Comparison of ENCODE assay signal across 17 cellular contexts in the genomic region with DNA sequence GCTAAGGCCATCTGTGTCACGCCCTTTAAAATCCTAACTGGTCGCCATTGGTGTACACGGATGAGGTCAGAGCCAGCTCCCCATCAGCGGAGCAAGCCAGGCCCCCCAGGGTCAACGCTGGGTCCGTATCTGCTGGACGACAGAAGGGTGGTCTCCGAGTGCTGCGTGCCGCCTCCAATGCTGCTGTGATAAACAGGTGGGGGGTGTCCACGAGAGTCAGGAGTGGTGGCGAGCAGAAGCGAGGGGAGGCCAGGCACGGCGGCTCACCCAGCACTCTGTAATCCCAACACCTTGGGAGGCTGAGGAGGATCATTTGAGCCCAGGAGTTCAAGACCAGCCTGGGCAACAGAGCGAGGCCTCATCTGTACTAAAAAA. TPM values are rescaled to one million over a fixed set of nuclear protein-coding genes. Genes with fewer than 3 reads are reported as not detected.
DNase-seq lines count a peak whose midpoint lies in the region; ATAC-seq and TF ChIP-seq lines count a peak whose summit lies in the region.
"Had no signal": no experiment of that assay in that cellular context is flagged by ENCODE, and none has a peak within 500 bp of the region (broad histone marks: within the 10 kb centered on the region; RNA-seq: fewer than 3 reads in every experiment).

No MANE protein-coding gene starts in this region.

- no peak for ATAC-seq in central memory CD8-positive, alpha-beta T cell (replicated peaks; ENCODE audit: extremely low read depth, poor library complexity, severe bottlenecking)
- ATAC-seq in left lobe of liver, result no peak
- ATAC-seq in mucosa of descending colon, result no peak
- ATAC-seq: GM23338 had no signal

- POLR2A ChIA-PET in HEK293 (lab: Yijun Ruan, JAX), result no interaction called here

- TF ChIP-seq CTCF in HEK293 (tag by site-specific recombination; IDR thresholded peaks at IDR 0.05) (no peak), nephron progenitor cell (IDR thresholded peaks at IDR 0.05) (no peak), mucosa of descending colon (IDR thresholded peaks at IDR 0.05) (no peak)

- H3K27ac ChIP-seq in BLaER1 treated with 17β-estradiol and CSF1 and Interleukin-3, amounts not matched to agents 10 nM and 100 nM, result peak overlapping the region in 3 of 11 experiments; percentile 91 to 93 (median 93); a peak in 4 of 22 replicates
- no peak overlapping the region for H3K27ac ChIP-seq in HEK293 (ENCODE audit: extremely low read depth, low read depth, low read length)
- H3K27ac ChIP-seq: HL-60 had no signal

- H3K4me1 ChIP-seq in BLaER1 treated with 17β-estradiol and CSF1 and Interleukin-3, amounts not matched to agents 10 nM and 100 nM, result peaks cover 26 to 80% (median 61%) of the 10 kb centered on the region in 10 experiments
- H3K4me1 ChIP-seq in HEK293 (ENCODE audit: control insufficient read depth, insufficient read depth, low read length) (no peaks in the 10 kb centered on the region), mucosa of descending colon (ENCODE audit: low read depth) (no peaks in the 10 kb centered on the region)

- intact Hi-C loops in mucosa of descending colon (cut with DNase I, micrococcal nuclease), result no loop called here

- peak overlapping the region in 7 of 11 experiments; percentile 83 to 95 (median 88); a peak in 9 of 22 replicates for H3K4me2 ChIP-seq in BLaER1 treated with 17β-estradiol and CSF1 and Interleukin-3, amounts not matched to agents 10 nM and 100 nM
- H3K4me2 ChIP-seq: GM23338 had no signal

- CTCF ChIA-PET in HEK293 (lab: Yijun Ruan, JAX), result no interaction called here

- H3K27me3 ChIP-seq in BLaER1 treated with 17β-estradiol and CSF1 and Interleukin-3, amounts not matched to agents 10 nM and 100 nM, result no peaks in the 10 kb centered on the region

- no peaks in the 10 kb centered on the region for H3K27me3 Mint-ChIP-seq in central memory CD8-positive, alpha-beta T cell
- H3K27me3 Mint-ChIP-seq in nephron progenitor cell (ENCODE audit: low read depth, poor library complexity), result no peaks in the 10 kb centered on the region
- H3K27me3 Mint-ChIP-seq: B cell; CD4-positive, alpha-beta memory T cell had no signal

- no peak overlapping the region; a peak in 1 of 20 replicates for H3K4me3 ChIP-seq in BLaER1 treated with 17β-estradiol and CSF1 and Interleukin-3, amounts not matched to agents 10 nM and 100 nM
- H3K4me3 ChIP-seq in HEK293 (ENCODE audit: low read depth, low read length) (no peak overlapping the region), mucosa of descending colon (no peak overlapping the region)
- H3K4me3 ChIP-seq: GM23338 had no signal

- H3K9ac ChIP-seq in BLaER1 treated with 17β-estradiol and CSF1 and Interleukin-3, amounts not matched to agents 10 nM and 100 nM, result peak overlapping the region in 1 of 11 experiments; percentile 8; a peak in 1 of 22 replicates

- H3K9me3 ChIP-seq in BLaER1 treated with 17β-estradiol and CSF1 and Interleukin-3, amounts not matched to agents 10 nM and 100 nM (replicated peaks in 1 of 11), result peaks cover 0 to 8% (median 0%) of the 10 kb centered on the region in 11 experiments; a peak in 3 of 22 replicates
- H3K9me3 ChIP-seq in HEK293 (ENCODE audit: control insufficient read depth, insufficient read depth, low read depth, low read length), result no peaks in the 10 kb centered on the region
- H3K9me3 ChIP-seq in mucosa of descending colon, result no peaks in the 10 kb centered on the region

- no peak overlapping the region for H3K4me3 Mint-ChIP-seq in central memory CD8-positive, alpha-beta T cell
- no peak overlapping the region for H3K4me3 Mint-ChIP-seq in nephron progenitor cell
- H3K4me3 Mint-ChIP-seq: B cell, CD14-positive monocyte, GM23338 had no signal

- no peaks in the 10 kb centered on the region for H3K4me1 Mint-ChIP-seq in central memory CD8-positive, alpha-beta T cell
- no peaks in the 10 kb centered on the region for H3K4me1 Mint-ChIP-seq in nephron progenitor cell
- H3K4me1 Mint-ChIP-seq: CD14-positive monocyte, GM23338 had no signal

- peak overlapping the region; percentile 65 for H3K27ac Mint-ChIP-seq in central memory CD8-positive, alpha-beta T cell (ENCODE audit: low read depth)
- H3K27ac Mint-ChIP-seq in nephron progenitor cell, result peak overlapping the region; percentile 81
- H3K27ac Mint-ChIP-seq: B cell, GM23338 had no signal

- H3K36me3 Mint-ChIP-seq in central memory CD8-positive, alpha-beta T cell (ENCODE audit: insufficient read depth), result peaks cover 11% of the 10 kb centered on the region
- H3K36me3 Mint-ChIP-seq in nephron progenitor cell (ENCODE audit: low read depth), result peaks cover 25% of the 10 kb centered on the region

- no peak for DNase-seq in central memory CD8-positive, alpha-beta T cell (ENCODE audit: low spot score in 2 of 2)
- DNase-seq in nephron progenitor cell (no peak), hepatic stellate cell (ENCODE audit: low spot score) (no peak), left lobe of liver (ENCODE audit: low spot score) (no peak), mucosa of descending colon (no peak)
- DNase-seq: DMS153, DMS79, GF-D8, HCEC 1CT had no signal

- H4K20me1 ChIP-seq in BLaER1 treated with 17β-estradiol and CSF1 and Interleukin-3, amounts not matched to agents 10 nM and 100 nM, result peaks cover 7 to 57% (median 16%) of the 10 kb centered on the region in 11 experiments; a peak in 18 of 22 replicates

- no peaks in the 10 kb centered on the region for H3K9me3 Mint-ChIP-seq in central memory CD8-positive, alpha-beta T cell
- no peaks in the 10 kb centered on the region for H3K9me3 Mint-ChIP-seq in nephron progenitor cell
- H3K9me3 Mint-ChIP-seq: CD4-positive, alpha-beta memory T cell; GM23338 had no signal

- H3K36me3 ChIP-seq in BLaER1 treated with 17β-estradiol and CSF1 and Interleukin-3, amounts not matched to agents 10 nM and 100 nM, result peaks cover 49 to 79% (median 70%) of the 10 kb centered on the region in 11 experiments
- peaks cover 0 to 71% of the 10 kb centered on the region in 2 experiments; a peak in 2 of 3 replicates for H3K36me3 ChIP-seq in HEK293 (ENCODE audit: control insufficient read depth in 2 of 2, insufficient read depth in 1 of 2, low read length in 2 of 2)
- no peaks in the 10 kb centered on the region for H3K36me3 ChIP-seq in mucosa of descending colon (ENCODE audit: low read depth)

TF ChIP-seq in HEK293, 187 proteins besides CTCF, POLR2A, EP300 and RAD21:
- TF ChIP-seq, protein P1, sequence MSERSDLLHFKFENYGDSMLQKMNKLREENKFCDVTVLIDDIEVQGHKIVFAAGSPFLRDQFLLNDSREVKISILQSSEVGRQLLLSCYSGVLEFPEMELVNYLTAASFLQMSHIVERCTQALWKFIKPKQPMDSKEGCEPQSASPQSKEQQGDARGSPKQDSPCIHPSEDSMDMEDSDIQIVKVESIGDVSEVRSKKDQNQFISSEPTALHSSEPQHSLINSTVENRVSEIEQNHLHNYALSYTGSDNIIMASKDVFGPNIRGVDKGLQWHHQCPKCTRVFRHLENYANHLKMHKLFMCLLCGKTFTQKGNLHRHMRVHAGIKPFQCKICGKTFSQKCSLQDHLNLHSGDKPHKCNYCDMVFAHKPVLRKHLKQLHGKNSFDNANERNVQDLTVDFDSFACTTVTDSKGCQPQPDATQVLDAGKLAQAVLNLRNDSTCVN (tag by site-specific recombination; optimal IDR thresholded peaks at IDR 0.05), result peak; percentile 5
- TF ChIP-seq ZNF792 (tag by site-specific recombination; IDR thresholded peaks at IDR 0.05) (no peak), ZIC2 (tag by site-specific recombination; IDR thresholded peaks at IDR 0.05) (no peak), ZBTB48 (tag by site-specific recombination; IDR thresholded peaks at IDR 0.05) (no peak)
- TF ChIP-seq, protein P2, sequence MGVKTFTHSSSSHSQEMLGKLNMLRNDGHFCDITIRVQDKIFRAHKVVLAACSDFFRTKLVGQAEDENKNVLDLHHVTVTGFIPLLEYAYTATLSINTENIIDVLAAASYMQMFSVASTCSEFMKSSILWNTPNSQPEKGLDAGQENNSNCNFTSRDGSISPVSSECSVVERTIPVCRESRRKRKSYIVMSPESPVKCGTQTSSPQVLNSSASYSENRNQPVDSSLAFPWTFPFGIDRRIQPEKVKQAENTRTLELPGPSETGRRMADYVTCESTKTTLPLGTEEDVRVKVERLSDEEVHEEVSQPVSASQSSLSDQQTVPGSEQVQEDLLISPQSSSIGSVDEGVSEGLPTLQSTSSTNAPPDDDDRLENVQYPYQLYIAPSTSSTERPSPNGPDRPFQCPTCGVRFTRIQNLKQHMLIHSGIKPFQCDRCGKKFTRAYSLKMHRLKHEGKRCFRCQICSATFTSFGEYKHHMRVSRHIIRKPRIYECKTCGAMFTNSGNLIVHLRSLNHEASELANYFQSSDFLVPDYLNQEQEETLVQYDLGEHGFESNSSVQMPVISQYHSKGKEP (tag by site-specific recombination; IDR thresholded peaks at IDR 0.05), result no peak

RNA-seq across cellular contexts. Expression of a gene that starts 30.8 kb away (rescaled TPM):
- 12.5 TPM for total RNA-seq in left lobe of liver
- total RNA-seq in mucosa of descending colon, result 10 to 100 TPM; 22.4 to 26.8 (median 22.6) TPM

RNA-seq across cellular contexts. Expression of a gene that starts 42.9 kb away (rescaled TPM):
- total RNA-seq in left lobe of liver (7.5 TPM), mucosa of descending colon (10 to 100 TPM; 23.1 to 95.2 (median 23.2) TPM)

RNA-seq across cellular contexts. Expression of a gene that starts 50.7 kb away (rescaled TPM):
- total RNA-seq in left lobe of liver (4.4 TPM), mucosa of descending colon (1 to 10 TPM in 2 of 3 donors, under 1 TPM in 1; 0.72 to 2.3 (median 1.1) TPM)

RNA-seq across cellular contexts. Expression of a gene that starts 50.8 kb away (rescaled TPM):
- total RNA-seq in left lobe of liver (28.8 TPM), mucosa of descending colon (100 to 1,000 TPM; 167 to 357 (median 285) TPM)
- total RNA-seq: HT1080 had no signal
